8 cellular contexts compared by ENCODE assay signal in genomic region chr17:68955181-68955841, GRCh38. TPM values are rescaled to one million over a fixed set of nuclear protein-coding genes. Genes with fewer than 3 reads are reported as not detected.
DNase-seq lines count a peak whose midpoint lies in the region; ATAC-seq and TF ChIP-seq lines count a peak whose summit lies in the region.
"Had no signal": no experiment of that assay in that cellular context is flagged by ENCODE, and none has a peak within 500 bp of the region (broad histone marks: within the 10 kb centered on the region; RNA-seq: fewer than 3 reads in every experiment).

Gene ABCA8, minus strand, starts transcription at chr17:68955392. Its CDS starts 13,358 bp downstream, at chr17:68942034.

- TF ChIP-seq CTCF in ascending aorta (IDR thresholded peaks at IDR 0.05) (no peak), omental fat pad (IDR thresholded peaks at IDR 0.05) (no peak), uterus (IDR thresholded peaks at IDR 0.05) (no peak)

- no peaks in the 10 kb centered on the region for H3K9me3 ChIP-seq in ascending aorta
- H3K9me3 ChIP-seq in uterus, result no peaks in the 10 kb centered on the region

- TF ChIP-seq POLR2A in uterus (IDR thresholded peaks at IDR 0.05), result no peak

- H3K27ac ChIP-seq in ascending aorta (peak within 1 kb of the TSS in 1 of 2 donors; percentile 19), uterus (peak within 1 kb of the TSS; percentile 43 to 46)

- no peaks in the 10 kb centered on the region for H3K4me1 ChIP-seq in ascending aorta
- no peaks in the 10 kb centered on the region for H3K4me1 ChIP-seq in uterus

- DNase-seq in ascending aorta (ENCODE audit: low spot score in 2 of 2) (no peak), Right ventricle myocardium inferior (ENCODE audit: missing footprints) (no peak), omental fat pad (ENCODE audit: low spot score) (no peak), uterus (peak; percentile 32 to 38)
- DNase-seq in activated CD8-positive, alpha-beta memory T cell treated with anti-CD3 and anti-CD28 coated beads, Interleukin-2, amount 50 U/mL, for 48 hours, result no peak
- DNase-seq: activated T-cell treated with anti-CD3 and anti-CD28 coated beads, Interleukin-2, amount 50 U/mL, for 24 hours had no signal

- intact Hi-C loops in ascending aorta (cut with DNase I) (no loop called here), Right ventricle myocardium inferior (cut with DNase I) (loop anchor here (10.0 kb wide), 2 partner anchors 51 to 279 kb away; no protein-coding TSS in a partner anchor), uterus (cut with DNase I; ENCODE audit: low total_unique reads) (no loop called here)

- ATAC-seq in Right ventricle myocardium inferior (peak; percentile 80), omental fat pad (ENCODE audit: low FRiP score) (no peak), GM18498 (IDR thresholded peaks at IDR 0.05; ENCODE audit: unreplicated experiment) (no peak), HG03354 (IDR thresholded peaks at IDR 0.05; ENCODE audit: poor library complexity, severe bottlenecking, unreplicated experiment) (no peak)

- H3K4me3 ChIP-seq in ascending aorta (peak within 1 kb of the TSS; percentile 34 to 43), uterus (peak within 1 kb of the TSS; percentile 14 to 34)

- H3K36me3 ChIP-seq in ascending aorta (no peaks in the 10 kb centered on the region), uterus (no peaks in the 10 kb centered on the region)

- H3K27me3 ChIP-seq in ascending aorta (no peaks in the 10 kb centered on the region), uterus (no peaks in the 10 kb centered on the region)

RNA-seq across cellular contexts. Expression of gene ABCA8, which starts in this region (rescaled TPM):
- total RNA-seq in ascending aorta (69.6 TPM), Right ventricle myocardium inferior (60.3 TPM), omental fat pad (100 to 1,000 TPM in 3 of 4 donors, 10 to 100 TPM in 1; 49.8 to 302 (median 143) TPM), uterus (10 to 100 TPM; 30.0 to 68.5 (median 42.8) TPM)

Comparison
In these comparisons a context has a peak if more than half of its experiments do, and no peak if none do; other contexts are left out.
1. DNase-seq: peak in uterus (2 of 2); none in ascending aorta (0 of 2), Right ventricle myocardium inferior (single experiment), omental fat pad (single experiment) and activated CD8-positive, alpha-beta memory T cell treated with anti-CD3 and anti-CD28 coated beads, Interleukin-2, amount 50 U/mL, for 48 hours (single experiment).